ENCODE assay signal across 11 cellular contexts in genomic region chr1:42692461-42692860, GRCh38. TPM values are rescaled to one million over a fixed set of nuclear protein-coding genes. Genes with fewer than 3 reads are reported as not detected.
DNase-seq lines count a peak whose midpoint lies in the region; ATAC-seq and TF ChIP-seq lines count a peak whose summit lies in the region.
"Had no signal": no experiment of that assay in that cellular context is flagged by ENCODE, and none has a peak within 500 bp of the region (broad histone marks: within the 10 kb centered on the region; RNA-seq: fewer than 3 reads in every experiment).

No MANE protein-coding gene starts in this region.

- no peaks in the 10 kb centered on the region for H3K9me3 ChIP-seq in OCI-LY7 (ENCODE audit: low read length)
- H3K9me3 ChIP-seq: prostate gland had no signal

- peaks cover 77% of the 10 kb centered on the region for H3K4me1 Mint-ChIP-seq in activated T-cell treated with anti-CD3 and anti-CD28 coated beads, Interleukin-2, amount 50 U/mL, for 4 hours (ENCODE audit: low read depth)
- H3K4me1 Mint-ChIP-seq in activated T-helper 17 cell treated with anti-CD3 and anti-CD28 coated beads, Interleukin-2, amount 50 U/mL, for 72 hours = peaks cover 64% of the 10 kb centered on the region
- H3K4me1 Mint-ChIP-seq in stimulated activated naive B cell treated with anti-CD40 and anti-IgM and Interleukin-4, amounts not matched to agents 10 μg/mL and 1 μg/mL and 100 μg/mL, for 72 hours = peaks cover 39 to 52% of the 10 kb centered on the region in 2 donors

- TF ChIP-seq CTCF in OCI-LY7 (conservative IDR thresholded peaks at IDR 0.05; ENCODE audit: low read length) = no peak

- intact Hi-C loops in OCI-LY7 (cut with micrococcal nuclease; ENCODE audit: unreplicated experiment) = no loop called here

- BruUV-seq in OCI-LY7 (replicated peaks; lab: Mats Ljungman, UMichigan) = no TSS peak

- no peak overlapping the region for H3K4me2 ChIP-seq in OCI-LY7 (ENCODE audit: low read length)

- POLR2A ChIA-PET in OCI-LY7 (lab: Charles Lee) = interaction anchor here (0.7 to 1.6 kb wide), 2 partner anchors 10 kb away, joined by 3 to 8 read pairs; partner anchors contain the start of gene YBX1

- H3K4me3 Mint-ChIP-seq in activated T-cell treated with anti-CD3 and anti-CD28 coated beads, Interleukin-2, amount 50 U/mL, for 4 hours = peak overlapping the region; percentile 16
- H3K4me3 Mint-ChIP-seq in activated T-helper 17 cell treated with anti-CD3 and anti-CD28 coated beads, Interleukin-2, amount 50 U/mL, for 72 hours = peak overlapping the region; percentile 89
- H3K4me3 Mint-ChIP-seq in stimulated activated naive B cell treated with anti-CD40 and anti-IgM and Interleukin-4, amounts not matched to agents 10 μg/mL and 1 μg/mL and 100 μg/mL, for 72 hours = no peak overlapping the region

- ATAC-seq in activated T-cell treated with anti-CD3 and anti-CD28 coated beads, Interleukin-2, amount 50 U/mL, for 4 hours = no peak
- no peak for ATAC-seq in activated T-helper 17 cell treated with anti-CD3 and anti-CD28 coated beads, Interleukin-2, amount 50 U/mL, for 72 hours (replicated peaks)
- peak; percentile 81 for ATAC-seq in left lobe of liver
- ATAC-seq in stimulated activated naive B cell treated with anti-CD40 and anti-IgM and Interleukin-4, amounts not matched to agents 10 μg/mL and 1 μg/mL and 100 μg/mL, for 72 hours (replicated peaks) = no peak

- H3K36me3 ChIP-seq in OCI-LY7 (ENCODE audit: insufficient read depth, low read length) = peaks cover 100% of the 10 kb centered on the region
- H3K36me3 ChIP-seq: prostate gland had no signal

- H3K27ac Mint-ChIP-seq in activated T-helper 17 cell treated with anti-CD3 and anti-CD28 coated beads, Interleukin-2, amount 50 U/mL, for 72 hours = peak overlapping the region; percentile 62
- peak overlapping the region; percentile 31 for H3K27ac Mint-ChIP-seq in stimulated activated naive B cell treated with anti-CD40 and anti-IgM and Interleukin-4, amounts not matched to agents 10 μg/mL and 1 μg/mL and 100 μg/mL, for 72 hours

- peaks cover 52% of the 10 kb centered on the region for H3K36me3 Mint-ChIP-seq in activated T-cell treated with anti-CD3 and anti-CD28 coated beads, Interleukin-2, amount 50 U/mL, for 4 hours (ENCODE audit: insufficient read depth)
- peaks cover 100% of the 10 kb centered on the region for H3K36me3 Mint-ChIP-seq in activated T-helper 17 cell treated with anti-CD3 and anti-CD28 coated beads, Interleukin-2, amount 50 U/mL, for 72 hours (ENCODE audit: low read depth)
- H3K36me3 Mint-ChIP-seq in stimulated activated naive B cell treated with anti-CD40 and anti-IgM and Interleukin-4, amounts not matched to agents 10 μg/mL and 1 μg/mL and 100 μg/mL, for 72 hours = peaks cover 24 to 47% of the 10 kb centered on the region in 2 donors

- peaks cover 48% of the 10 kb centered on the region for H3K4me1 ChIP-seq in OCI-LY7 (ENCODE audit: insufficient read depth, low read length, poor library complexity, severe bottlenecking)

- no peaks in the 10 kb centered on the region for H3K9me2 ChIP-seq in OCI-LY7 (ENCODE audit: insufficient read depth, low read length)

- H3K4me3 ChIP-seq in OCI-LY7 (ENCODE audit: low read depth, low read length, poor library complexity, severe bottlenecking) = no peak overlapping the region
- H3K4me3 ChIP-seq: prostate gland had no signal

- H4K20me1 ChIP-seq in OCI-LY7 (ENCODE audit: insufficient read depth, low read length) = peaks cover 90% of the 10 kb centered on the region

- H3K27me3 Mint-ChIP-seq in activated T-cell treated with anti-CD3 and anti-CD28 coated beads, Interleukin-2, amount 50 U/mL, for 4 hours (ENCODE audit: low read depth) = no peaks in the 10 kb centered on the region
- no peaks in the 10 kb centered on the region for H3K27me3 Mint-ChIP-seq in activated T-helper 17 cell treated with anti-CD3 and anti-CD28 coated beads, Interleukin-2, amount 50 U/mL, for 72 hours
- no peaks in the 10 kb centered on the region for H3K27me3 Mint-ChIP-seq in stimulated activated naive B cell treated with anti-CD40 and anti-IgM and Interleukin-4, amounts not matched to agents 10 μg/mL and 1 μg/mL and 100 μg/mL, for 72 hours

- peaks cover 99% of the 10 kb centered on the region for H3K79me2 ChIP-seq in OCI-LY7 (ENCODE audit: insufficient read depth, low read depth, low read length)

- CTCF ChIA-PET in OCI-LY7 (lab: Charles Lee; ENCODE audit: unreplicated experiment) = no interaction called here

- DNase-seq in activated T-cell treated with anti-CD3 and anti-CD28 coated beads, Interleukin-2, amount 50 U/mL, for 4 hours = no peak
- no peak for DNase-seq in activated T-cell treated with anti-CD3 and anti-CD28 coated beads, Interleukin-2, amount 50 U/mL, for 48 hours
- DNase-seq in left lobe of liver (ENCODE audit: low spot score) (no peak), T-helper 2 cell (no peak), OCI-LY7 (ENCODE audit: low spot score) (no peak)
- DNase-seq in stimulated activated naive B cell treated with anti-CD40 and anti-IgM and Interleukin-4, amounts not matched to agents 10 μg/mL and 1 μg/mL and 100 μg/mL, for 72 hours = no peak
- DNase-seq in activated CD4-positive, alpha-beta T cell treated with anti-CD3 and anti-CD28 coated beads for 48 hours = no peak
- DNase-seq: NCI-H1105; stimulated activated CD4-positive, alpha-beta T cell treated with anti-CD3 and anti-CD28 coated beads, Interleukin-4, amount 100 ng/mL, for 4 hours had no signal

- H3K9me3 Mint-ChIP-seq in activated T-cell treated with anti-CD3 and anti-CD28 coated beads, Interleukin-2, amount 50 U/mL, for 4 hours = no peaks in the 10 kb centered on the region
- H3K9me3 Mint-ChIP-seq in activated T-helper 17 cell treated with anti-CD3 and anti-CD28 coated beads, Interleukin-2, amount 50 U/mL, for 72 hours = no peaks in the 10 kb centered on the region
- H3K9me3 Mint-ChIP-seq in stimulated activated naive B cell treated with anti-CD40 and anti-IgM and Interleukin-4, amounts not matched to agents 10 μg/mL and 1 μg/mL and 100 μg/mL, for 72 hours = no peaks in the 10 kb centered on the region

- no peak overlapping the region for H3K27ac ChIP-seq in OCI-LY7 (ENCODE audit: low read depth, low read length, poor library complexity, severe bottlenecking)

- H2AFZ ChIP-seq in OCI-LY7 (ENCODE audit: low read length) = no peak overlapping the region

RNA-seq across cellular contexts. Expression of gene YBX1, which starts 10.2 kb away (rescaled TPM):
- 1,000 to 10,000 TPM; 1,281 to 1,520 (median 1,366) TPM for total RNA-seq in activated T-cell treated with anti-CD3 and anti-CD28 coated beads, Interleukin-2, amount 50 U/mL, for 4 hours
- 100 to 1,000 TPM; 501 to 981 TPM for total RNA-seq in activated T-helper 17 cell treated with anti-CD3 and anti-CD28 coated beads, Interleukin-2, amount 50 U/mL, for 72 hours
- total RNA-seq in left lobe of liver (183 TPM), OCI-LY7 (2022) (956 and 965 TPM in 2 replicates)
- total RNA-seq in OCI-LY7 (2014; rRNA removed; shearing (Covaris generic)) = 750 and 887 TPM in 2 replicates

RNA-seq across cellular contexts. Expression of gene PPIH, which starts 34.2 kb away (rescaled TPM):
- total RNA-seq in activated T-cell treated with anti-CD3 and anti-CD28 coated beads, Interleukin-2, amount 50 U/mL, for 4 hours = 100 to 1,000 TPM in 2 of 3 donors, 10 to 100 TPM in 1; 97.4 to 122 (median 117) TPM
- total RNA-seq in activated T-helper 17 cell treated with anti-CD3 and anti-CD28 coated beads, Interleukin-2, amount 50 U/mL, for 72 hours = 100 to 1,000 TPM in 1 of 2 donors, 10 to 100 TPM in 1; 58.3 to 101 TPM
- total RNA-seq in left lobe of liver (7.7 TPM), OCI-LY7 (2022) (81.3 and 100 TPM in 2 replicates)
- 74.4 and 95.7 TPM in 2 replicates for total RNA-seq in OCI-LY7 (2014; rRNA removed; shearing (Covaris generic))

RNA-seq across cellular contexts. Expression of gene CLDN19, which starts 47.6 kb away (rescaled TPM):
- total RNA-seq in activated T-cell treated with anti-CD3 and anti-CD28 coated beads, Interleukin-2, amount 50 U/mL, for 4 hours = not detected
- total RNA-seq in activated T-helper 17 cell treated with anti-CD3 and anti-CD28 coated beads, Interleukin-2, amount 50 U/mL, for 72 hours = not detected
- total RNA-seq in left lobe of liver (not detected), OCI-LY7 (2022) (not detected in 2 replicates)
- total RNA-seq in OCI-LY7 (2014; rRNA removed; shearing (Covaris generic)) = not detected in 2 replicates

Comparison
In these comparisons a context has a peak if more than half of its experiments do, and no peak if none do; other contexts are left out.
1. H3K4me3 Mint-ChIP-seq: peak in activated T-cell treated with anti-CD3 and anti-CD28 coated beads, Interleukin-2, amount 50 U/mL, for 4 hours (single experiment) and activated T-helper 17 cell treated with anti-CD3 and anti-CD28 coated beads, Interleukin-2, amount 50 U/mL, for 72 hours (single experiment); none in stimulated activated naive B cell treated with anti-CD40 and anti-IgM and Interleukin-4, amounts not matched to agents 10 μg/mL and 1 μg/mL and 100 μg/mL, for 72 hours (0 of 2).